ENCODE assay signal across 9 cellular contexts in genomic region chr6:153312633-153313032, GRCh38.
DNase-seq lines count a peak whose midpoint lies in the region; ATAC-seq and TF ChIP-seq lines count a peak whose summit lies in the region.
"Had no signal": no experiment of that assay in that cellular context is flagged by ENCODE, and none has a peak within 500 bp of the region (broad histone marks: within the 10 kb centered on the region; RNA-seq: fewer than 3 reads in every experiment).

No MANE protein-coding gene starts in this region.

- DNase-seq in CD8-positive, alpha-beta memory T cell, result peak in 3 of 5 donors; percentile 6 to 10 (median 6)
- DNase-seq in HPDE6-E6E7 (ENCODE audit: extremely low spot score) (peak; percentile 46), NCI-H82 treated with DMSO at 0.1 percent for 48 hours (lab: John Stamatoyannopoulos, UW; ENCODE audit: unreplicated experiment) (peak; percentile 9), astrocyte of the hippocampus (ENCODE audit: low read depth, low spot score) (peak; percentile 61), kidney tubule cell (ENCODE audit: low spot score) (peak; percentile 69), ovary (no peak), T-helper 9 cell (no peak)

- no peak for TF ChIP-seq EP300 in ovary (IDR thresholded peaks at IDR 0.05)

- no peak for TF ChIP-seq CTCF in ovary (IDR thresholded peaks at IDR 0.05)

- ATAC-seq in GM18909 (IDR thresholded peaks at IDR 0.05; ENCODE audit: poor library complexity, unreplicated experiment), result peak; percentile 77

- peaks cover 0 to 3% of the 10 kb centered on the region in 2 donors for H3K27me3 Mint-ChIP-seq in CD8-positive, alpha-beta memory T cell
- H3K27me3 Mint-ChIP-seq: memory B cell had no signal

- intact Hi-C loops in ovary (cut with DNase I), result no loop called here

- no peaks in the 10 kb centered on the region for H3K4me1 ChIP-seq in CD8-positive, alpha-beta memory T cell (ENCODE audit: insufficient read depth, low read length)
- no peaks in the 10 kb centered on the region for H3K4me1 ChIP-seq in ovary (ENCODE audit: insufficient read depth)

- peaks cover 0 to 6% (median 0%) of the 10 kb centered on the region in 5 donors for H3K9me3 Mint-ChIP-seq in CD8-positive, alpha-beta memory T cell

- H3K4me3 Mint-ChIP-seq in CD8-positive, alpha-beta memory T cell, result no peak overlapping the region
- H3K4me3 Mint-ChIP-seq: memory B cell had no signal

- H3K27ac ChIP-seq in CD8-positive, alpha-beta memory T cell (ENCODE audit: low read depth, low read length), result no peak overlapping the region
- H3K27ac ChIP-seq in ovary, result no peak overlapping the region

- no peaks in the 10 kb centered on the region for H3K4me1 Mint-ChIP-seq in CD8-positive, alpha-beta memory T cell
- H3K4me1 Mint-ChIP-seq: memory B cell had no signal

- POLR2A ChIA-PET in CD8-positive, alpha-beta memory T cell (lab: Charles Lee), result no interaction called here

- 35 to 42% (median 39%) methylated on average over 3 of the region's 3 CpGs for WGBS in ovary, 3 donors

- no peak overlapping the region for H3K27ac Mint-ChIP-seq in CD8-positive, alpha-beta memory T cell
- H3K27ac Mint-ChIP-seq: memory B cell had no signal

- no peak for TF ChIP-seq POLR2A in ovary (IDR thresholded peaks at IDR 0.05)

- no peak overlapping the region for H3K4me3 ChIP-seq in CD8-positive, alpha-beta memory T cell (ENCODE audit: low read length)
- H3K4me3 ChIP-seq in ovary, result no peak overlapping the region

- no peaks in the 10 kb centered on the region for H3K36me3 Mint-ChIP-seq in CD8-positive, alpha-beta memory T cell
- H3K36me3 Mint-ChIP-seq: memory B cell had no signal

- no peaks in the 10 kb centered on the region for H3K36me3 ChIP-seq in CD8-positive, alpha-beta memory T cell (ENCODE audit: insufficient read depth, low read length)
- H3K36me3 ChIP-seq in ovary, result no peaks in the 10 kb centered on the region

- no peaks in the 10 kb centered on the region for H3K9me3 ChIP-seq in CD8-positive, alpha-beta memory T cell (ENCODE audit: low read length)
- H3K9me3 ChIP-seq in ovary, result no peaks in the 10 kb centered on the region

- CTCF ChIA-PET in CD8-positive, alpha-beta memory T cell (lab: Charles Lee), result no interaction called here

- no peaks in the 10 kb centered on the region for H3K27me3 ChIP-seq in CD8-positive, alpha-beta memory T cell (ENCODE audit: insufficient read depth, low read length, poor library complexity, severe bottlenecking)
- H3K27me3 ChIP-seq in ovary, result no peaks in the 10 kb centered on the region

Comparison
In these comparisons a context has a peak if more than half of its experiments do, and no peak if none do; other contexts are left out.
1. DNase-seq: peak in CD8-positive, alpha-beta memory T cell (3 of 5), HPDE6-E6E7 (single experiment), NCI-H82 treated with DMSO at 0.1 percent for 48 hours (single experiment), astrocyte of the hippocampus (single experiment) and kidney tubule cell (single experiment); none in ovary (0 of 5) and T-helper 9 cell (single experiment).